17 cellular contexts compared by ENCODE assay signal in genomic region chr2:53498210-53498609, GRCh38.
A peak's percentile ranks its signal among the peaks of the same experiment; 100 is the strongest.
DNase-seq lines count a peak whose midpoint lies in the region; ATAC-seq and TF ChIP-seq lines count a peak whose summit lies in the region.
"Had no signal": no experiment of that assay in that cellular context is flagged by ENCODE, and none has a peak within 500 bp of the region (broad histone marks: within the 10 kb centered on the region; RNA-seq: fewer than 3 reads in every experiment).

No MANE protein-coding gene starts in this region.

- POLR2A ChIA-PET in CD4-positive, alpha-beta memory T cell (lab: Charles Lee; ENCODE audit: partially characterized antibody): no interaction called here

- H3K27me3 Mint-ChIP-seq in CD4-positive, alpha-beta memory T cell: peaks cover 0 to 2% of the 10 kb centered on the region in 2 donors
- H3K27me3 Mint-ChIP-seq in activated T-cell treated with anti-CD3 and anti-CD28 coated beads, Interleukin-2, amount 50 U/mL, for 4 hours (ENCODE audit: low read depth): no peaks in the 10 kb centered on the region
- peaks cover 0 to 3% (median 0%) of the 10 kb centered on the region in 3 donors for H3K27me3 Mint-ChIP-seq in CD14-positive monocyte (ENCODE audit: low read depth in 3 of 3)
- H3K27me3 Mint-ChIP-seq: stimulated activated naive B cell treated with anti-CD40 and anti-IgM and Interleukin-4, amounts not matched to agents 10 μg/mL and 1 μg/mL and 100 μg/mL, for 72 hours had no signal

- DNase-seq in EH (ENCODE audit: low read depth) (peak; percentile 57), SHP77 (lab: John Stamatoyannopoulos, UW) (peak; percentile 87 to 93), fibroblast of the aortic adventitia (ENCODE audit: low read depth) (peak; percentile 79), pons (ENCODE audit: low spot score) (peak; percentile 38), SW 1271 (lab: John Stamatoyannopoulos, UW) (no peak), CD14-positive monocyte (ENCODE audit: low spot score) (no peak)
- no peak for DNase-seq in CD4-positive, alpha-beta memory T cell
- no peak for DNase-seq in activated T-cell treated with anti-CD3 and anti-CD28 coated beads, Interleukin-2, amount 50 U/mL, for 4 hours
- DNase-seq: activated CD4-positive, alpha-beta T cell treated with anti-CD3 and anti-CD28 coated beads, Interleukin-2, amount 50 U/mL, for 48 hours; activated gamma-delta T cell treated with Interleukin-2 at 50 U/mL for 16 hours; CD8-positive, alpha-beta memory T cell; gastrocnemius medialis; MM.1S; occipital lobe; Peyer's patch; stimulated activated naive B cell treated with anti-CD40 and anti-IgM and Interleukin-4, amounts not matched to agents 10 μg/mL and 1 μg/mL and 100 μg/mL, for 72 hours had no signal

- no peak for TF ChIP-seq CTCF in fibroblast of the aortic adventitia (IDR thresholded peaks at IDR 0.05; ENCODE audit: insufficient read depth, low read length)
- no peak for TF ChIP-seq CTCF in CD14-positive monocyte (IDR thresholded peaks at IDR 0.05)

- H3K4me3 Mint-ChIP-seq in CD4-positive, alpha-beta memory T cell: no peak overlapping the region
- no peak overlapping the region for H3K4me3 Mint-ChIP-seq in activated T-cell treated with anti-CD3 and anti-CD28 coated beads, Interleukin-2, amount 50 U/mL, for 4 hours
- no peak overlapping the region for H3K4me3 Mint-ChIP-seq in CD14-positive monocyte
- H3K4me3 Mint-ChIP-seq: CD8-positive, alpha-beta memory T cell; stimulated activated naive B cell treated with anti-CD40 and anti-IgM and Interleukin-4, amounts not matched to agents 10 μg/mL and 1 μg/mL and 100 μg/mL, for 72 hours; T-helper 2 cell treated with Interferon-gamma antibody and Interleukin-4, amounts not matched to agents 5 μg/mL and 100 μg/mL, for 36 hours had no signal

- CTCF ChIA-PET in CD4-positive, alpha-beta memory T cell (lab: Charles Lee; ENCODE audit: partially characterized antibody): no interaction called here

- H3K27ac ChIP-seq in CD4-positive, alpha-beta memory T cell (ENCODE audit: low read depth, low read length): no peak overlapping the region
- H3K27ac ChIP-seq: gastrocnemius medialis had no signal

- no peak overlapping the region for H3K27ac Mint-ChIP-seq in CD4-positive, alpha-beta memory T cell
- no peak overlapping the region for H3K27ac Mint-ChIP-seq in CD14-positive monocyte
- H3K27ac Mint-ChIP-seq: CD8-positive, alpha-beta memory T cell; stimulated activated naive B cell treated with anti-CD40 and anti-IgM and Interleukin-4, amounts not matched to agents 10 μg/mL and 1 μg/mL and 100 μg/mL, for 72 hours; T-helper 2 cell treated with Interferon-gamma antibody and Interleukin-4, amounts not matched to agents 5 μg/mL and 100 μg/mL, for 36 hours had no signal

- H3K4me1 Mint-ChIP-seq in CD4-positive, alpha-beta memory T cell: no peaks in the 10 kb centered on the region
- H3K4me1 Mint-ChIP-seq in activated T-cell treated with anti-CD3 and anti-CD28 coated beads, Interleukin-2, amount 50 U/mL, for 4 hours (ENCODE audit: low read depth): no peaks in the 10 kb centered on the region
- H3K4me1 Mint-ChIP-seq in CD14-positive monocyte: no peaks in the 10 kb centered on the region
- H3K4me1 Mint-ChIP-seq: CD8-positive, alpha-beta memory T cell; stimulated activated naive B cell treated with anti-CD40 and anti-IgM and Interleukin-4, amounts not matched to agents 10 μg/mL and 1 μg/mL and 100 μg/mL, for 72 hours had no signal

- H3K4me3 ChIP-seq in fibroblast of the aortic adventitia (ENCODE audit: low read depth, low read length): no peak overlapping the region
- H3K4me3 ChIP-seq in CD4-positive, alpha-beta memory T cell (ENCODE audit: low read length in 2 of 2): no peak overlapping the region
- H3K4me3 ChIP-seq: gastrocnemius medialis, Peyer's patch had no signal

- intact Hi-C loops in CD4-positive, alpha-beta memory T cell (cut with micrococcal nuclease): no loop called here
- intact Hi-C loops in CD14-positive monocyte (cut with micrococcal nuclease): no loop called here

- H3K9me3 Mint-ChIP-seq in CD4-positive, alpha-beta memory T cell: no peaks in the 10 kb centered on the region
- no peaks in the 10 kb centered on the region for H3K9me3 Mint-ChIP-seq in activated T-cell treated with anti-CD3 and anti-CD28 coated beads, Interleukin-2, amount 50 U/mL, for 4 hours
- H3K9me3 Mint-ChIP-seq in CD14-positive monocyte: peaks cover 0 to 6% (median 0%) of the 10 kb centered on the region in 7 donors
- H3K9me3 Mint-ChIP-seq: CD8-positive, alpha-beta memory T cell; stimulated activated naive B cell treated with anti-CD40 and anti-IgM and Interleukin-4, amounts not matched to agents 10 μg/mL and 1 μg/mL and 100 μg/mL, for 72 hours; T-helper 2 cell treated with Interferon-gamma antibody and Interleukin-4, amounts not matched to agents 5 μg/mL and 100 μg/mL, for 36 hours had no signal

- no peaks in the 10 kb centered on the region for H3K36me3 Mint-ChIP-seq in CD4-positive, alpha-beta memory T cell
- no peaks in the 10 kb centered on the region for H3K36me3 Mint-ChIP-seq in activated T-cell treated with anti-CD3 and anti-CD28 coated beads, Interleukin-2, amount 50 U/mL, for 4 hours (ENCODE audit: insufficient read depth)
- H3K36me3 Mint-ChIP-seq in CD14-positive monocyte: no peaks in the 10 kb centered on the region
- H3K36me3 Mint-ChIP-seq: CD8-positive, alpha-beta memory T cell; stimulated activated naive B cell treated with anti-CD40 and anti-IgM and Interleukin-4, amounts not matched to agents 10 μg/mL and 1 μg/mL and 100 μg/mL, for 72 hours had no signal

- no peaks in the 10 kb centered on the region for H3K27me3 ChIP-seq in CD4-positive, alpha-beta memory T cell (ENCODE audit: insufficient read depth, low read length)
- H3K27me3 ChIP-seq: gastrocnemius medialis, Peyer's patch had no signal

- no peaks in the 10 kb centered on the region for H3K9me3 ChIP-seq in CD4-positive, alpha-beta memory T cell (ENCODE audit: control insufficient read depth in 1 of 2, low read length in 2 of 2)
- H3K9me3 ChIP-seq: gastrocnemius medialis, Peyer's patch had no signal

- no peaks in the 10 kb centered on the region for H3K36me3 ChIP-seq in CD4-positive, alpha-beta memory T cell (ENCODE audit: insufficient read depth, low read length)
- H3K36me3 ChIP-seq: gastrocnemius medialis, Peyer's patch had no signal

- no peak for ATAC-seq in activated T-cell treated with anti-CD3 and anti-CD28 coated beads, Interleukin-2, amount 50 U/mL, for 4 hours
- ATAC-seq: gastrocnemius medialis; stimulated activated naive B cell treated with anti-CD40 and anti-IgM and Interleukin-4, amounts not matched to agents 10 μg/mL and 1 μg/mL and 100 μg/mL, for 72 hours had no signal

- no peaks in the 10 kb centered on the region for H3K4me1 ChIP-seq in CD4-positive, alpha-beta memory T cell (ENCODE audit: insufficient read depth, low read length)
- H3K4me1 ChIP-seq: gastrocnemius medialis, Peyer's patch had no signal

Comparison
In these comparisons a context has a peak if more than half of its experiments do, and no peak if none do; other contexts are left out.
1. DNase-seq: peak in EH (single experiment), SHP77 (2 of 2), fibroblast of the aortic adventitia (single experiment) and pons (single experiment); none in SW 1271 (0 of 2), CD4-positive, alpha-beta memory T cell (0 of 5), activated T-cell treated with anti-CD3 and anti-CD28 coated beads, Interleukin-2, amount 50 U/mL, for 4 hours (single experiment) and CD14-positive monocyte (single experiment).